Comparison of ENCODE assay signal across 20 cellular contexts in the genomic region with DNA sequence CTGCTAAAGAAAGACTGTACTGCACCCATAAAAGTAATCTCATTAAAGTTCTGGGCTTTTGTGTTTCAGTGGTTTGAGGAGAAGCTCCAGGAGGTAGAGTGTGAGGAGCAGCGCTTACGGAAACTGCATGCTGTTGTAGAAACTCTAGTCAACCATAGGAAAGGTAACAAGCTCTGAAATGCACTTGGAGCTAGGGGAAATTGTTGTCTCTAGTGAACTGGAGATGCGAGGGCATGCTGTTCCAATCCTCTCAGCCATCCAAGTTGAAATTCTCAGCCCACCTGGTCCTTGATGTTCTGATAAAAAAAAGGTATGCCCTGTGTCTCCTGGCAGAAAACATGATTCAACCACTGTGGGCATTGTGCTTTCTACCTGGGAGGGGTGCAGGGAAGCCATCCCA. TPM values are rescaled to one million over a fixed set of nuclear protein-coding genes. Genes with fewer than 3 reads are reported as not detected.
DNase-seq lines count a peak whose midpoint lies in the region; ATAC-seq and TF ChIP-seq lines count a peak whose summit lies in the region.
"Had no signal": no experiment of that assay in that cellular context is flagged by ENCODE, and none has a peak within 500 bp of the region (broad histone marks: within the 10 kb centered on the region; RNA-seq: fewer than 3 reads in every experiment).

No MANE protein-coding gene starts in this region.

- H3K36me3 Mint-ChIP-seq in endothelial cell (ENCODE audit: low read depth, unreplicated experiment) (peaks cover 56% of the 10 kb centered on the region), osteocyte (ENCODE audit: unreplicated experiment) (peaks cover 62% of the 10 kb centered on the region)

- H3K9me3 Mint-ChIP-seq in endothelial cell (ENCODE audit: unreplicated experiment) (no peaks in the 10 kb centered on the region), osteocyte (ENCODE audit: unreplicated experiment) (no peaks in the 10 kb centered on the region)
- H3K9me3 Mint-ChIP-seq: CD4-positive, alpha-beta T cell; CD8-positive, alpha-beta T cell had no signal

- no peak for DNase-seq in endothelial cell (ENCODE audit: low spot score)
- peak; percentile 1 for DNase-seq in osteocyte (ENCODE audit: extremely low spot score, unreplicated experiment)
- no peak for DNase-seq in sciatic nerve (ENCODE audit: low spot score)
- DNase-seq in globus pallidus (ENCODE audit: low spot score) = no peak
- no peak for DNase-seq in HT-29 (ENCODE audit: low spot score)
- DNase-seq: AML-193; Caco-2; Calu3; CD4-positive, alpha-beta T cell; CD8-positive, alpha-beta T cell; DMS79 treated with DMSO at 0.1 percent for 48 hours; GF-D8 had no signal

- peak overlapping the region; percentile 9 for H3K4me3 Mint-ChIP-seq in endothelial cell (ENCODE audit: unreplicated experiment)
- no peak overlapping the region for H3K4me3 Mint-ChIP-seq in osteocyte (ENCODE audit: unreplicated experiment)
- H3K4me3 Mint-ChIP-seq: B cell; CD4-positive, alpha-beta T cell; CD8-positive, alpha-beta T cell had no signal

- ATAC-seq in sciatic nerve = no peak
- no peak for ATAC-seq in GM19452 (IDR thresholded peaks at IDR 0.05; ENCODE audit: unreplicated experiment)
- ATAC-seq: A549; CD8-positive, alpha-beta T cell had no signal

- TF ChIP-seq CTCF in endothelial cell (IDR thresholded peaks at IDR 0.05; ENCODE audit: unreplicated experiment) = no peak
- no peak for TF ChIP-seq CTCF in osteocyte (IDR thresholded peaks at IDR 0.05)

- H3K27me3 Mint-ChIP-seq in endothelial cell (ENCODE audit: unreplicated experiment) = peaks cover 5% of the 10 kb centered on the region
- H3K27me3 Mint-ChIP-seq in osteocyte (ENCODE audit: unreplicated experiment) = no peaks in the 10 kb centered on the region
- H3K27me3 Mint-ChIP-seq: B cell; CD4-positive, alpha-beta T cell had no signal

- no peak overlapping the region for H3K27ac Mint-ChIP-seq in endothelial cell (ENCODE audit: unreplicated experiment)
- no peak overlapping the region for H3K27ac Mint-ChIP-seq in osteocyte (ENCODE audit: unreplicated experiment)
- H3K27ac Mint-ChIP-seq: B cell; CD4-positive, alpha-beta T cell had no signal

- H3K4me1 Mint-ChIP-seq in endothelial cell (ENCODE audit: unreplicated experiment) (peaks cover 7% of the 10 kb centered on the region), osteocyte (ENCODE audit: unreplicated experiment) (no peaks in the 10 kb centered on the region)
- H3K4me1 Mint-ChIP-seq: B cell had no signal

- H3K27ac ChIP-seq in cingulate gyrus (ENCODE audit: low read depth, low read length) = peak overlapping the region; percentile 84
- peak overlapping the region; percentile 59 for H3K27ac ChIP-seq in temporal lobe (ENCODE audit: low read depth, low read length)
- H3K27ac ChIP-seq: 22Rv1; A549; BLaER1 treated with 17β-estradiol and CSF1 and Interleukin-3, amounts not matched to agents 10 nM and 100 nM; C4-2B had no signal

- intact Hi-C loops in sciatic nerve (cut with DNase I) = no loop called here

RNA-seq across cellular contexts. Expression of gene SNX22, which starts 21.4 kb away (rescaled TPM):
- total RNA-seq in endothelial cell (ENCODE audit: unreplicated experiment) (0.41 TPM), osteocyte (0.24 and 0.31 TPM in 2 replicates), temporal lobe (4.2 TPM), sciatic nerve (2.1 TPM)
- 0.03 and 0.18 TPM in 2 replicates for total RNA-seq in HT-29 (2014; rRNA removed; shearing (Covaris generic))

RNA-seq across cellular contexts. Expression of gene PPIB, which starts 32.7 kb away (rescaled TPM):
- total RNA-seq in endothelial cell (ENCODE audit: unreplicated experiment) (589 TPM), osteocyte (698 and 746 TPM in 2 replicates), temporal lobe (88.0 TPM), sciatic nerve (218 TPM)
- total RNA-seq in HT-29 (2014; rRNA removed; shearing (Covaris generic)) = 627 and 667 TPM in 2 replicates

RNA-seq across cellular contexts. Expression of gene SNX1, which starts 34.4 kb away (rescaled TPM):
- 128 TPM for total RNA-seq in endothelial cell (ENCODE audit: unreplicated experiment)
- total RNA-seq in osteocyte = 101 and 106 TPM in 2 replicates
- 26.8 TPM for total RNA-seq in temporal lobe
- total RNA-seq in sciatic nerve = 178 TPM
- total RNA-seq in HT-29 (2014; rRNA removed; shearing (Covaris generic)) = 36.2 and 60.9 TPM in 2 replicates

RNA-seq across cellular contexts. Expression of gene CIAO2A, which starts 36.5 kb away (rescaled TPM):
- total RNA-seq in endothelial cell (ENCODE audit: unreplicated experiment) (51.4 TPM), osteocyte (32.6 and 33.8 TPM in 2 replicates), temporal lobe (29.0 TPM), sciatic nerve (26.3 TPM)
- total RNA-seq in HT-29 (2014; rRNA removed; shearing (Covaris generic)) = 137 and 147 TPM in 2 replicates
